In genomic region chr5:88675159-88675757, GRCh38 we compare ENCODE assay signal across 1 cellular context.
TF ChIP-seq lines count a peak whose summit lies in the region.

No MANE protein-coding gene starts in this region.

TF ChIP-seq in HEK293, 187 proteins besides CTCF, POLR2A, EP300 and RAD21 (continued from another document):
- no peak for TF ChIP-seq HIC1 (tag by site-specific recombination; IDR thresholded peaks at IDR 0.05)
- no peak for TF ChIP-seq PRDM10 (tag by site-specific recombination; IDR thresholded peaks at IDR 0.05)
- peak; percentile 62 for TF ChIP-seq WT1 (tag by site-specific recombination; IDR thresholded peaks at IDR 0.05)
- TF ChIP-seq ZBTB17 (tag by site-specific recombination; IDR thresholded peaks at IDR 0.05): peak; percentile 89
- no peak for TF ChIP-seq ZNF280C (tag by site-specific recombination; IDR thresholded peaks at IDR 0.05)
- peak; percentile 72 for TF ChIP-seq ZSCAN4 (tag by site-specific recombination; IDR thresholded peaks at IDR 0.05)
- no peak; the same call in 1 of the 2 replicates for TF ChIP-seq ZNF157 (tag by site-specific recombination; IDR thresholded peaks at IDR 0.05)
